In genomic region chr1:98051065-98051675, GRCh38 we compare ENCODE assay signal across 1 cellular context.
TF ChIP-seq lines count a peak whose summit lies in the region.

No MANE protein-coding gene starts in this region.

TF ChIP-seq in HCT116, 20 proteins besides CTCF, POLR2A, EP300 and RAD21 (continued from another document):
- TF ChIP-seq ZNF274 (IDR thresholded peaks at IDR 0.05; ENCODE audit: low read depth, low read length) (no peak), ELF1 (IDR thresholded peaks at IDR 0.05; ENCODE audit: borderline replicate concordance, low read depth) (no peak)
